Comparison of ENCODE assay signal across 29 cellular contexts in genomic region chr12:115518-115917, GRCh38. TPM values are rescaled to one million over a fixed set of nuclear protein-coding genes. Genes with fewer than 3 reads are reported as not detected.
DNase-seq lines count a peak whose midpoint lies in the region; ATAC-seq, FAIRE-seq and TF ChIP-seq lines count a peak whose summit lies in the region.
"Had no signal": no experiment of that assay in that cellular context is flagged by ENCODE, and none has a peak within 500 bp of the region (broad histone marks: within the 10 kb centered on the region; RNA-seq: fewer than 3 reads in every experiment).

No MANE protein-coding gene starts in this region.

- H3K4me3 ChIP-seq in BLaER1 = no peak overlapping the region
- H3K4me3 ChIP-seq in BLaER1 treated with 17β-estradiol and CSF1 and Interleukin-3, amounts not matched to agents 10 nM and 100 nM = no peak overlapping the region
- H3K4me3 ChIP-seq in NB4 (ENCODE audit: low read depth, low read length) = no peak overlapping the region
- H3K4me3 ChIP-seq in K562 = no peak overlapping the region
- H3K4me3 ChIP-seq in GM23248 = no peak overlapping the region
- H3K4me3 ChIP-seq: GM12878 had no signal

- no peak overlapping the region for H2AFZ ChIP-seq in K562 (ENCODE audit: low read depth, low read length)
- no peak overlapping the region for H2AFZ ChIP-seq in GM23248

- H4K20me1 ChIP-seq in BLaER1 = no peaks in the 10 kb centered on the region
- no peaks in the 10 kb centered on the region; a peak in 2 of 22 replicates for H4K20me1 ChIP-seq in BLaER1 treated with 17β-estradiol and CSF1 and Interleukin-3, amounts not matched to agents 10 nM and 100 nM
- H4K20me1 ChIP-seq in K562 (replicated peaks; ENCODE audit: control insufficient read depth, insufficient read depth, low read length) = no peaks in the 10 kb centered on the region; the same call in 1 of the 2 replicates
- no peaks in the 10 kb centered on the region for H4K20me1 ChIP-seq in GM23248 (ENCODE audit: insufficient read depth)

- TF ChIP-seq POLR2A in NB4 (IDR thresholded peaks at IDR 0.05; ENCODE audit: extremely low read depth, insufficient read length) (no peak), K562 (conservative IDR thresholded peaks at IDR 0.05) (no peak)

- peaks cover 7% of the 10 kb centered on the region for H3K4me1 ChIP-seq in BLaER1
- H3K4me1 ChIP-seq in BLaER1 treated with 17β-estradiol and CSF1 and Interleukin-3, amounts not matched to agents 10 nM and 100 nM = peaks cover 5 to 22% (median 8%) of the 10 kb centered on the region in 10 experiments; a peak in 16 of 20 replicates
- peaks cover 0 to 31% of the 10 kb centered on the region in 2 experiments; a peak in 3 of 5 replicates for H3K4me1 ChIP-seq in K562 (replicated peaks in 1 of 2; ENCODE audit: control insufficient read depth in 2 of 2, insufficient read depth in 2 of 2, low read length in 2 of 2)
- H3K4me1 ChIP-seq in GM23248 (ENCODE audit: insufficient read depth) = no peaks in the 10 kb centered on the region
- H3K4me1 ChIP-seq: BE2C had no signal

- TF ChIP-seq CTCF in NB4 (IDR thresholded peaks at IDR 0.05; ENCODE audit: low read depth, low read length) (no peak), K562 (IDR thresholded peaks at IDR 0.05 in 2 of 3, conservative IDR thresholded peaks at IDR 0.05 in 1 of 3; ENCODE audit: insufficient read depth in 2 of 3, low read depth in 1 of 3, low read length in 3 of 3) (no peak)

- H3K27me3 ChIP-seq in BLaER1 (no peaks in the 10 kb centered on the region), K562 (ENCODE audit: control insufficient read depth in 2 of 2, insufficient read depth in 2 of 2, low read length in 2 of 2) (peaks cover 2 to 14% of the 10 kb centered on the region in 2 experiments; a peak in 3 of 5 replicates), GM23248 (replicated peaks; ENCODE audit: insufficient read depth) (peaks cover 37% of the 10 kb centered on the region)
- no peaks in the 10 kb centered on the region for H3K27me3 ChIP-seq in BLaER1 treated with 17β-estradiol and CSF1 and Interleukin-3, amounts not matched to agents 10 nM and 100 nM
- H3K27me3 ChIP-seq: BE2C had no signal

- H3K27ac ChIP-seq in BLaER1 (no peak overlapping the region), K562 (ENCODE audit: extremely low read depth, low read depth, low read length) (no peak overlapping the region), GM23248 (no peak overlapping the region)
- H3K27ac ChIP-seq in BLaER1 treated with 17β-estradiol and CSF1 and Interleukin-3, amounts not matched to agents 10 nM and 100 nM = no peak overlapping the region

- ATAC-seq in K562 = no peak
- ATAC-seq in HG03095 (IDR thresholded peaks at IDR 0.05; ENCODE audit: unreplicated experiment) = no peak
- ATAC-seq: GM12878 had no signal

- TF ChIP-seq RAD21 in K562 (CRISPR knock-in tag; conservative IDR thresholded peaks at IDR 0.05 in 1 of 2, IDR thresholded peaks at IDR 0.05 in 1 of 2) = no peak

- H3K9me2 ChIP-seq in GM23248 (ENCODE audit: insufficient read depth) = no peaks in the 10 kb centered on the region

- H3K36me3 ChIP-seq in BLaER1 = no peaks in the 10 kb centered on the region
- H3K36me3 ChIP-seq in BLaER1 treated with 17β-estradiol and CSF1 and Interleukin-3, amounts not matched to agents 10 nM and 100 nM = no peaks in the 10 kb centered on the region
- H3K36me3 ChIP-seq in K562 (ENCODE audit: control insufficient read depth, insufficient read depth, low read length) = no peaks in the 10 kb centered on the region
- H3K36me3 ChIP-seq in GM23248 (ENCODE audit: low read depth) = no peaks in the 10 kb centered on the region
- H3K36me3 ChIP-seq: BE2C had no signal

- POLR2A ChIA-PET in K562 (lab: Yijun Ruan, JAX) = interaction anchor here (0.5 kb wide), 1 partner anchor 109 kb away, joined by 3 read pairs; no protein-coding TSS in a partner anchor

- H3K9ac ChIP-seq in BLaER1 (no peak overlapping the region), K562 (ENCODE audit: insufficient read depth in 1 of 2, low read depth in 2 of 2, low read length in 2 of 2) (no peak overlapping the region), GM23248 (no peak overlapping the region)
- H3K9ac ChIP-seq in BLaER1 treated with 17β-estradiol and CSF1 and Interleukin-3, amounts not matched to agents 10 nM and 100 nM = no peak overlapping the region

- H3K79me2 ChIP-seq in K562 (ENCODE audit: control insufficient read depth, insufficient read depth, low read length) (no peaks in the 10 kb centered on the region), GM23248 (ENCODE audit: insufficient read depth) (no peaks in the 10 kb centered on the region)

- intact Hi-C loops in K562 (cut with micrococcal nuclease) = no loop called here

- no peaks in the 10 kb centered on the region for H3F3A ChIP-seq in GM23248 (ENCODE audit: insufficient read depth)

- no peaks in the 10 kb centered on the region for H3K9me3 ChIP-seq in BLaER1
- no peaks in the 10 kb centered on the region for H3K9me3 ChIP-seq in BLaER1 treated with 17β-estradiol and CSF1 and Interleukin-3, amounts not matched to agents 10 nM and 100 nM (replicated peaks in 1 of 11)
- no peaks in the 10 kb centered on the region for H3K9me3 ChIP-seq in K562 (replicated peaks; ENCODE audit: control insufficient read depth, insufficient read depth, low read depth, low read length)
- H3K9me3 ChIP-seq in GM23248 (ENCODE audit: low read depth) = no peaks in the 10 kb centered on the region
- H3K9me3 ChIP-seq: BE2C had no signal

- no peak for TF ChIP-seq EP300 in K562 (IDR thresholded peaks at IDR 0.05; ENCODE audit: low read length)

- CTCF ChIA-PET in K562 (lab: Yijun Ruan, JAX; ENCODE audit: low intra/inter-chr PET ratio) = no interaction called here

- WGBS in K562 (ENCODE audit: insufficient coverage, low coverage, missing lambda C conversion rate) = 23% methylated on average over 4 of the region's 5 CpGs
- WGBS in GM23248 (ENCODE audit: low coverage in 1 of 2, low lambda C conversion rate in 2 of 2, missing lambda C conversion rate in 2 of 2), 2 experiments = 60 to 73% methylated on average over 5 of the region's 5 CpGs

- peak overlapping the region; percentile 42 for H3K4me2 ChIP-seq in BLaER1
- H3K4me2 ChIP-seq in BLaER1 treated with 17β-estradiol and CSF1 and Interleukin-3, amounts not matched to agents 10 nM and 100 nM = peak overlapping the region in 6 of 11 experiments; percentile 5 to 39 (median 31); a peak in 9 of 22 replicates
- H3K4me2 ChIP-seq in K562 (ENCODE audit: insufficient read depth, low read length) = no peak overlapping the region
- no peak overlapping the region for H3K4me2 ChIP-seq in GM23248 (ENCODE audit: unreplicated experiment)

- no TSS peak for BruUV-seq in K562 (replicated peaks; lab: Mats Ljungman, UMichigan)

- no peaks in the 10 kb centered on the region for H3K9me1 ChIP-seq in K562 (ENCODE audit: control insufficient read depth, insufficient read depth, low read length)

- no peak for FAIRE-seq in K562 (lab: Jason Lieb, UNC)
- FAIRE-seq: A204.1, GM12878, GM12892, GM18507 had no signal

- in situ Hi-C loops in K562 (cut with MboI) (no loop called here), GM23248 (cut with MboI) (no loop called here)

- DNase-seq in NB4 (ENCODE audit: low read depth) (peak; percentile 30), K562 (ENCODE audit: extremely low read depth in 1 of 4, low spot score in 3 of 4) (no peak), mesenteric fat pad (ENCODE audit: low spot score) (no peak), GM23248 (no peak)
- DNase-seq: 8988T; ACHN; BE2C; C1 segment of cervical spinal cord; CD4-positive, alpha-beta memory T cell; CD4-positive, CD25-positive, alpha-beta regulatory T cell; CD8-positive, alpha-beta memory T cell; COR-L47; DMS 273 treated with DMSO at 0.1 percent for 48 hours; DMS153; DMS53; DMS79; DND-41; EL; GDM1 had no signal

TF ChIP-seq in K562, 482 proteins besides CTCF, POLR2A, EP300 and RAD21:
- peak; percentile 79 for TF ChIP-seq RBM25 (IDR thresholded peaks at IDR 0.05; ENCODE audit: low read depth, low read length, severe bottlenecking)
- TF ChIP-seq ZFP36 (IDR thresholded peaks at IDR 0.05; ENCODE audit: low read depth, low read length, partially characterized antibody) = peak; percentile 80
- no peak for TF ChIP-seq LEF1 (IDR thresholded peaks at IDR 0.05)
TF ChIP-seq in K562: peak in this region for 2.

RNA-seq across cellular contexts. Expression of gene IQSEC3, which starts 49.0 kb away (rescaled TPM):
- total RNA-seq in K562 (2011; cell fraction: chromatin; rRNA removed; ENCODE audit: low replicate concordance) = 0.25 and 0.62 TPM in 2 replicates
- 0.39 and 0.50 TPM in 2 replicates for total RNA-seq in K562 (2011; cell fraction: nucleolus; rRNA removed)
- total RNA-seq in K562 (2011; cell fraction: nucleoplasm; rRNA removed) = 0.23 and 0.37 TPM in 2 replicates
- 0.04 and 0.14 TPM in 2 replicates for total RNA-seq in K562 (2014; rRNA removed)
- not detected in 2 replicates for total RNA-seq in K562 (2014; rRNA removed; fragmentation: Illumina TruSeq; extraction: Trizol)
- under 0.01 and 0.04 TPM in 2 replicates for total RNA-seq in K562 (2015; rRNA removed; fragmentation: Illumina TruSeq; extraction: Trizol)
- total RNA-seq in K562 (2021) = 0.07 and 0.11 TPM in 2 replicates
- 0.11 and 0.25 TPM in 2 replicates for polyA plus RNA-seq in K562 (2011; rRNA removed)
- polyA plus RNA-seq in K562 (2011; cell fraction: cytosol; rRNA removed) = 0.04 and 0.24 TPM in 2 replicates
- 0.63 and 1.0 TPM in 2 replicates for polyA plus RNA-seq in K562 (2011; cell fraction: nucleus; rRNA removed)
- 0.09 and 0.14 TPM in 2 replicates for polyA plus RNA-seq in K562 (2012)
- polyA plus RNA-seq in K562 (2014; fragmentation: Illumina TruSeq; extraction: Trizol) = 0.04 TPM in 1 of 2 replicates, not detected in the other
- polyA plus RNA-seq in K562 (2014; fragmentation: Nextera tagmentation; extraction: Ambion mirVana) = not detected
- polyA plus RNA-seq in K562 (2014; rRNA removed) = 0.04 and 0.15 TPM in 2 replicates
- polyA minus RNA-seq in K562 (2011; rRNA and poly(A)+ RNA removed) = 0.07 TPM in 1 of 2 replicates, not detected in the other
- polyA minus RNA-seq in K562 (2011; cell fraction: cytosol; rRNA and poly(A)+ RNA removed) = 0.38 TPM in 1 of 2 replicates, not detected in the other
- 0.40 and 0.56 TPM in 2 replicates for polyA minus RNA-seq in K562 (2011; cell fraction: nucleus; rRNA and poly(A)+ RNA removed)
- total RNA-seq in mesenteric fat pad = 8.1 TPM
- total RNA-seq in GM23248 (2014; rRNA removed; shearing (Covaris generic)) = not detected in 2 replicates
- 0.03 TPM in 1 of 2 replicates, not detected in the other for polyA plus RNA-seq in GM23248 (2016; fragmentation: Nextera tagmentation; extraction: Ambion mirVana)
- total RNA-seq: A673, G401, GM12878 had no signal
- polyA plus RNA-seq: CD14-positive monocyte; CD4-positive, alpha-beta memory T cell; CD8-positive, alpha-beta memory T cell; GM12878 had no signal

Comparison
In these comparisons a context has a peak if more than half of its experiments do, and no peak if none do; other contexts are left out.
1. H3K4me2 ChIP-seq: peak in BLaER1 (single experiment) and BLaER1 treated with 17β-estradiol and CSF1 and Interleukin-3, amounts not matched to agents 10 nM and 100 nM (6 of 11); none in K562 (single experiment) and GM23248 (single experiment).